ENCODE assay signal across 17 cellular contexts in genomic region chr15:23081271-23081670, GRCh38. TPM values are rescaled to one million over a fixed set of nuclear protein-coding genes. Genes with fewer than 3 reads are reported as not detected.
DNase-seq lines count a peak whose midpoint lies in the region; ATAC-seq and TF ChIP-seq lines count a peak whose summit lies in the region.
"Had no signal": no experiment of that assay in that cellular context is flagged by ENCODE, and none has a peak within 500 bp of the region (broad histone marks: within the 10 kb centered on the region; RNA-seq: fewer than 3 reads in every experiment).

No MANE protein-coding gene starts in this region.

- no peak overlapping the region for H3K4me3 Mint-ChIP-seq in activated T-helper 2 cell treated with anti-CD3 and anti-CD28 coated beads, Interferon-gamma antibody, Interleukin-2, Interleukin-4, amounts not matched to agents 10 μg/mL and 5 μg/mL and 100 μg/mL, durations not matched to agents 14 hours and 24 hours and 36 hours (ENCODE audit: low read depth)

- no peaks in the 10 kb centered on the region for H3K4me1 ChIP-seq in esophagus muscularis mucosa
- H3K4me1 ChIP-seq: HAP-1 had no signal

- no peak for ATAC-seq in Right ventricle myocardium inferior

- no peak overlapping the region for H3K27ac ChIP-seq in esophagus muscularis mucosa (replicated peaks in 1 of 4)
- H3K27ac ChIP-seq: 22Rv1, HL-60 had no signal

- no peaks in the 10 kb centered on the region for H3K36me3 ChIP-seq in esophagus muscularis mucosa
- H3K36me3 ChIP-seq: HAP-1 had no signal

- no peaks in the 10 kb centered on the region for H3K4me1 Mint-ChIP-seq in activated T-helper 2 cell treated with anti-CD3 and anti-CD28 coated beads, Interferon-gamma antibody, Interleukin-2, Interleukin-4, amounts not matched to agents 10 μg/mL and 5 μg/mL and 100 μg/mL, durations not matched to agents 14 hours and 24 hours and 36 hours (ENCODE audit: low read depth)

- TF ChIP-seq EP300 in esophagus muscularis mucosa (IDR thresholded peaks at IDR 0.05) = no peak

- no peaks in the 10 kb centered on the region for H3K36me3 Mint-ChIP-seq in activated T-helper 2 cell treated with anti-CD3 and anti-CD28 coated beads, Interferon-gamma antibody, Interleukin-2, Interleukin-4, amounts not matched to agents 10 μg/mL and 5 μg/mL and 100 μg/mL, durations not matched to agents 14 hours and 24 hours and 36 hours (ENCODE audit: low read depth)

- peaks cover 9% of the 10 kb centered on the region for H3K27me3 Mint-ChIP-seq in activated T-helper 2 cell treated with anti-CD3 and anti-CD28 coated beads, Interferon-gamma antibody, Interleukin-2, Interleukin-4, amounts not matched to agents 10 μg/mL and 5 μg/mL and 100 μg/mL, durations not matched to agents 14 hours and 24 hours and 36 hours (ENCODE audit: low read depth)

- TF ChIP-seq CTCF in esophagus muscularis mucosa (IDR thresholded peaks at IDR 0.05) = no peak

- peak; percentile 29 for DNase-seq in SIG-M5 treated with dmso at 0.1 percent for 504 hours (lab: John Stamatoyannopoulos, UW; ENCODE audit: unreplicated experiment)
- no peak for DNase-seq in SIG-M5 (lab: John Stamatoyannopoulos, UW)
- peak; percentile 19 for DNase-seq in OCI-M1 (lab: John Stamatoyannopoulos, UW)
- peak; percentile 66 for DNase-seq in foreskin melanocyte
- peak; percentile 27 for DNase-seq in superior temporal gyrus (ENCODE audit: extremely low spot score)
- no peak for DNase-seq in Right ventricle myocardium inferior (ENCODE audit: missing footprints)
- DNase-seq in esophagus muscularis mucosa (ENCODE audit: extremely low spot score) = no peak
- DNase-seq in activated T-helper 2 cell treated with anti-CD3 and anti-CD28 coated beads, Interferon-gamma antibody, Interleukin-2, Interleukin-4, amounts not matched to agents 10 μg/mL and 5 μg/mL and 100 μg/mL, durations not matched to agents 14 hours and 24 hours and 36 hours (ENCODE audit: low spot score) = no peak
- DNase-seq: DMS153, NCI-H1105, NCI-H1694, NCI-H510A treated with DMSO at 0.1 percent for 48 hours, NCI-H82, SHP77 had no signal

- no peaks in the 10 kb centered on the region for H3K9me3 ChIP-seq in esophagus muscularis mucosa
- H3K9me3 ChIP-seq: HAP-1 had no signal

- no peak overlapping the region for H3K4me3 ChIP-seq in esophagus muscularis mucosa
- H3K4me3 ChIP-seq: HAP-1 had no signal

- H3K27me3 ChIP-seq in esophagus muscularis mucosa = no peaks in the 10 kb centered on the region

- H3K9me3 Mint-ChIP-seq in activated T-helper 2 cell treated with anti-CD3 and anti-CD28 coated beads, Interferon-gamma antibody, Interleukin-2, Interleukin-4, amounts not matched to agents 10 μg/mL and 5 μg/mL and 100 μg/mL, durations not matched to agents 14 hours and 24 hours and 36 hours = no peaks in the 10 kb centered on the region

- H3K27ac Mint-ChIP-seq in activated T-helper 2 cell treated with anti-CD3 and anti-CD28 coated beads, Interferon-gamma antibody, Interleukin-2, Interleukin-4, amounts not matched to agents 10 μg/mL and 5 μg/mL and 100 μg/mL, durations not matched to agents 14 hours and 24 hours and 36 hours = no peak overlapping the region

- WGBS in esophagus muscularis mucosa = 78% methylated on average over 3 of the region's 3 CpGs

- intact Hi-C loops in Right ventricle myocardium inferior (cut with DNase I) = no loop called here
- intact Hi-C loops in esophagus muscularis mucosa (cut with DNase I) = no loop called here
- intact Hi-C loops in activated T-helper 2 cell treated with anti-CD3 and anti-CD28 coated beads, Interferon-gamma antibody, Interleukin-2, Interleukin-4, amounts not matched to agents 10 μg/mL and 5 μg/mL and 100 μg/mL, durations not matched to agents 14 hours and 24 hours and 36 hours (cut with micrococcal nuclease) = no loop called here

- no peak for TF ChIP-seq POLR2A in esophagus muscularis mucosa (IDR thresholded peaks at IDR 0.05; ENCODE audit: low read depth)

RNA-seq across cellular contexts. Expression of gene TUBGCP5, which starts 41.9 kb away (rescaled TPM):
- total RNA-seq in Right ventricle myocardium inferior = 11.3 TPM
- total RNA-seq in esophagus muscularis mucosa = 10 to 100 TPM in 3 of 4 donors, 1 to 10 TPM in 1; 8.1 to 18.3 (median 14.1) TPM
- total RNA-seq in activated T-helper 2 cell treated with anti-CD3 and anti-CD28 coated beads, Interferon-gamma antibody, Interleukin-2, Interleukin-4, amounts not matched to agents 10 μg/mL and 5 μg/mL and 100 μg/mL, durations not matched to agents 14 hours and 24 hours and 36 hours = 22.8 and 26.2 TPM in 2 replicates

RNA-seq across cellular contexts. Expression of gene GOLGA6L1, which starts 55.4 kb away (rescaled TPM):
- total RNA-seq in Right ventricle myocardium inferior = not detected
- total RNA-seq in esophagus muscularis mucosa = not detected
- not detected in 2 replicates for total RNA-seq in activated T-helper 2 cell treated with anti-CD3 and anti-CD28 coated beads, Interferon-gamma antibody, Interleukin-2, Interleukin-4, amounts not matched to agents 10 μg/mL and 5 μg/mL and 100 μg/mL, durations not matched to agents 14 hours and 24 hours and 36 hours

Comparison
In these comparisons a context has a peak if more than half of its experiments do, and no peak if none do; other contexts are left out.
1. DNase-seq: peak in SIG-M5 treated with dmso at 0.1 percent for 504 hours (single experiment), OCI-M1 (single experiment), foreskin melanocyte (single experiment) and superior temporal gyrus (single experiment); none in SIG-M5 (single experiment), Right ventricle myocardium inferior (single experiment), esophagus muscularis mucosa (single experiment) and activated T-helper 2 cell treated with anti-CD3 and anti-CD28 coated beads, Interferon-gamma antibody, Interleukin-2, Interleukin-4, amounts not matched to agents 10 μg/mL and 5 μg/mL and 100 μg/mL, durations not matched to agents 14 hours and 24 hours and 36 hours (single experiment).